23 cellular contexts compared by ENCODE assay signal in the genomic region with DNA sequence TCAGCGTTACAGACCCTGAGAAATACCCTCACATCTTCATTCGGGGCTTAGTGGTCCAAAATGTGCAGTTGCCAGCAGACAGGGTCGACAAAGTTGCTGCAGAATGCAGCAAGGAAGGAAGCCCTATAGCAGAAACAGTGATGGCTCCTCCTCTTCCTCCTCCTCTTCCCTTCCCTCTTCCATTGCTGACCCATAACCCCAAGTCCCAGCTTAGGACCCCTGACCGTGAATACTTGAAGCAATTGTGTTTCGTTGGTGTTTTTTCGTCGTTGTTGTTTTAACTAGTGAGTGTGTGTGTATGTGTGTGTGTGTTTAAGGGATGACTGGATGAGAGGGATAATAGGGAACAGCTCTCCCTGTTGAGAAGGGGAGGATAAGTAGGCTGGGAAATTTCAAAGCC.
"Had no signal": no experiment of that assay in that cellular context is flagged by ENCODE, and none has a peak within 500 bp of the region (broad histone marks: within the 10 kb centered on the region; RNA-seq: fewer than 3 reads in every experiment).

No MANE protein-coding gene starts in this region.

- H3K27me3 ChIP-seq: dorsolateral prefrontal cortex, esophagus muscularis mucosa, gastrocnemius medialis, ovary, stomach, transverse colon had no signal

- H3K9me3 Mint-ChIP-seq: immature natural killer cell, naive B cell, nephron had no signal

- FAIRE-seq: kidney, small intestine had no signal

- H3K27ac ChIP-seq: dorsolateral prefrontal cortex, epithelial cell of prostate, esophagus muscularis mucosa, gastrocnemius medialis, ovary, stomach, thoracic aorta, transverse colon had no signal

- H3K4me3 ChIP-seq: dorsolateral prefrontal cortex, esophagus muscularis mucosa, gastrocnemius medialis, ovary, stomach, thoracic aorta, transverse colon had no signal

- H3K4me1 Mint-ChIP-seq: nephron had no signal

- H3K27me3 Mint-ChIP-seq: naive B cell, progenitor cell of endocrine pancreas had no signal

- DNase-seq: cortex of kidney; dorsolateral prefrontal cortex; effector memory CD4-positive, alpha-beta T cell; gastrocnemius medialis; immature natural killer cell; kidney; left cardiac atrium; mesendoderm; naive B cell; nucleus accumbens; ovary; right cardiac atrium; small intestine; stimulated activated CD4-positive, alpha-beta T cell treated with anti-CD3 and anti-CD28 coated beads, Interleukin-12 subunit alpha, Interleukin-12 subunit beta, amount 100 ng/mL, for 4 hours; stimulated activated naive CD4-positive, alpha-beta T cell; stomach; substantia nigra; transverse colon had no signal

- H3K4me1 ChIP-seq: esophagus muscularis mucosa, transverse colon had no signal

- H3K4me3 Mint-ChIP-seq: immature natural killer cell, naive B cell, nephron had no signal

- H3K27ac Mint-ChIP-seq: nephron, progenitor cell of endocrine pancreas had no signal

- H3K9me3 ChIP-seq: esophagus muscularis mucosa, gastrocnemius medialis, ovary, stomach, thoracic aorta, transverse colon had no signal

- H3K36me3 ChIP-seq: gastrocnemius medialis, ovary had no signal
